8 cellular contexts compared by ENCODE assay signal in the genomic region with DNA sequence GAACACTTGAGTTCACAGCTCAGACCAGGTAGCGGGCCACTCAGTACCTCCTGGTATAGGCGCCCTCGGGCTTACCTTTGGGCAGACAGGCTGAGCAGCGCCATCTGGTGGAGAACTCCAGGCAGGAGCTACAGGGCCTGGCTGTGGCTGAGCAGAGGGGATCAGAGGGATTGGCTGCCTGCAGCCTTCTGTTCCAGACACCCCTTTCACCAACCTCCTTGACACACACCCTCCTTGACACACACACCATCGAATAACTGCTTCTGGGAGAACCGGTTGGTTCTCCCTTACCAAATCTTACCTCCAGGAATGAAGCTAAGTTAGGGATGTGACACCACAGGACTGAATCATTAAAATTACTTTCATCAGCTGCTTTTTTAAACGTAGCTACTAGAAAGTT. TPM values are rescaled to one million over a fixed set of nuclear protein-coding genes. Genes with fewer than 3 reads are reported as not detected.
DNase-seq lines count a peak whose midpoint lies in the region; ATAC-seq, FAIRE-seq and TF ChIP-seq lines count a peak whose summit lies in the region.

No MANE protein-coding gene starts in this region.

- ATAC-seq in GM18498 (IDR thresholded peaks at IDR 0.05; ENCODE audit: unreplicated experiment) (peak; percentile 65), GM21737 (IDR thresholded peaks at IDR 0.05; ENCODE audit: unreplicated experiment) (no peak)
- ATAC-seq in activated naive CD4-positive, alpha-beta T cell treated with anti-CD3 and anti-CD28 coated beads, Interleukin-2, amount 50 U/mL, for 72 hours, result peak; percentile 100

- H3K9me3 Mint-ChIP-seq in activated naive CD4-positive, alpha-beta T cell treated with anti-CD3 and anti-CD28 coated beads, Interleukin-2, amount 50 U/mL, for 72 hours, result no peaks in the 10 kb centered on the region

- no peak overlapping the region for H3K4me3 ChIP-seq in SU-DHL-6 (ENCODE audit: insufficient read depth, low read length, poor library complexity, severe bottlenecking)
- H3K4me3 ChIP-seq in cardiac muscle cell, result no peak overlapping the region

- no peak overlapping the region for H3K9ac ChIP-seq in SU-DHL-6 (ENCODE audit: low read length)

- no peaks in the 10 kb centered on the region for H3K36me3 ChIP-seq in SU-DHL-6 (ENCODE audit: low read length)
- H3K36me3 ChIP-seq in cardiac muscle cell, result no peaks in the 10 kb centered on the region

- DNase-seq in NCI-H1105 (lab: John Stamatoyannopoulos, UW) (peak; percentile 80), cardiac muscle cell (ENCODE audit: low read depth in 1 of 2, low spot score in 1 of 2) (peak; percentile 78 to 91), posterior cingulate gyrus (peak; percentile 17 to 94 (median 72)), urothelium cell line (ENCODE audit: low spot score) (peak; percentile 82)
- peak; percentile 87 to 91 for DNase-seq in activated naive CD4-positive, alpha-beta T cell treated with anti-CD3 and anti-CD28 coated beads, Interleukin-2, amount 50 U/mL, for 72 hours (ENCODE audit: low spot score in 2 of 2)

- intact Hi-C loops in posterior cingulate gyrus (cut with DNase I), result no loop called here

- no peaks in the 10 kb centered on the region for H4K20me1 ChIP-seq in SU-DHL-6 (ENCODE audit: low read depth, low read length)

- TF ChIP-seq CTCF in SU-DHL-6 (IDR thresholded peaks at IDR 0.05; ENCODE audit: insufficient read depth, low read length, poor library complexity, severe bottlenecking) (peak; percentile 90), cardiac muscle cell (IDR thresholded peaks at IDR 0.05; ENCODE audit: low read depth, low read length) (peak; percentile 92)

- no peaks in the 10 kb centered on the region for H3F3A ChIP-seq in SU-DHL-6 (ENCODE audit: insufficient read depth)

- H3K79me2 ChIP-seq in SU-DHL-6 (ENCODE audit: insufficient read depth, low read length), result no peaks in the 10 kb centered on the region

- H3K4me2 ChIP-seq in SU-DHL-6 (ENCODE audit: low read depth, low read length, poor library complexity, severe bottlenecking), result no peak overlapping the region

- no peak overlapping the region for H3K27ac Mint-ChIP-seq in activated naive CD4-positive, alpha-beta T cell treated with anti-CD3 and anti-CD28 coated beads, Interleukin-2, amount 50 U/mL, for 72 hours

- no peak for FAIRE-seq in urothelium cell line (lab: Jason Lieb, UNC)

- H2AFZ ChIP-seq in SU-DHL-6 (ENCODE audit: low read depth, low read length, severe bottlenecking), result no peak overlapping the region

- no peaks in the 10 kb centered on the region for H3K9me2 ChIP-seq in SU-DHL-6 (replicated peaks; ENCODE audit: insufficient read depth, low read length)

- H3K27ac ChIP-seq in SU-DHL-6 (ENCODE audit: low read depth, low read length) (no peak overlapping the region), cardiac muscle cell (peak overlapping the region; percentile 91)

- no peaks in the 10 kb centered on the region for H3K36me3 Mint-ChIP-seq in activated naive CD4-positive, alpha-beta T cell treated with anti-CD3 and anti-CD28 coated beads, Interleukin-2, amount 50 U/mL, for 72 hours

- H3K9me3 ChIP-seq in SU-DHL-6 (ENCODE audit: insufficient read depth, low read length) (no peaks in the 10 kb centered on the region), cardiac muscle cell (ENCODE audit: low read depth) (no peaks in the 10 kb centered on the region)

- H3K4me1 ChIP-seq in cardiac muscle cell (ENCODE audit: low read depth), result peaks cover 33% of the 10 kb centered on the region

- no peaks in the 10 kb centered on the region for H3K27me3 ChIP-seq in SU-DHL-6 (ENCODE audit: low read length)
- no peaks in the 10 kb centered on the region for H3K27me3 ChIP-seq in cardiac muscle cell

RNA-seq across cellular contexts. Expression of gene LIN28A, which starts 6.5 kb away (rescaled TPM):
- total RNA-seq in activated naive CD4-positive, alpha-beta T cell treated with anti-CD3 and anti-CD28 coated beads, Interleukin-2, amount 50 U/mL, for 72 hours, result not detected
- total RNA-seq in cardiac muscle cell, result 7.2 and 16.6 TPM in 2 replicates
- 3.4 and 5.6 TPM in 2 replicates for polyA plus RNA-seq in cardiac muscle cell

RNA-seq across cellular contexts. Expression of gene DHDDS, which starts 15.0 kb away (rescaled TPM):
- total RNA-seq in activated naive CD4-positive, alpha-beta T cell treated with anti-CD3 and anti-CD28 coated beads, Interleukin-2, amount 50 U/mL, for 72 hours, result 10 to 100 TPM; 44.1 to 49.2 TPM
- total RNA-seq in cardiac muscle cell, result 48.7 and 51.1 TPM in 2 replicates
- 41.7 and 46.8 TPM in 2 replicates for polyA plus RNA-seq in cardiac muscle cell

RNA-seq across cellular contexts. Expression of gene ZNF683, which starts 44.6 kb away (rescaled TPM):
- not detected for total RNA-seq in activated naive CD4-positive, alpha-beta T cell treated with anti-CD3 and anti-CD28 coated beads, Interleukin-2, amount 50 U/mL, for 72 hours
- total RNA-seq in cardiac muscle cell, result not detected in 2 replicates
- polyA plus RNA-seq in cardiac muscle cell, result not detected in 2 replicates

RNA-seq across cellular contexts. Expression of gene HMGN2, which starts 55.1 kb away (rescaled TPM):
- 100 to 1,000 TPM; 649 to 992 TPM for total RNA-seq in activated naive CD4-positive, alpha-beta T cell treated with anti-CD3 and anti-CD28 coated beads, Interleukin-2, amount 50 U/mL, for 72 hours
- 417 and 533 TPM in 2 replicates for total RNA-seq in cardiac muscle cell
- polyA plus RNA-seq in cardiac muscle cell, result 792 and 1,191 TPM in 2 replicates
